Comparison of ENCODE assay signal across 8 cellular contexts in the genomic region with DNA sequence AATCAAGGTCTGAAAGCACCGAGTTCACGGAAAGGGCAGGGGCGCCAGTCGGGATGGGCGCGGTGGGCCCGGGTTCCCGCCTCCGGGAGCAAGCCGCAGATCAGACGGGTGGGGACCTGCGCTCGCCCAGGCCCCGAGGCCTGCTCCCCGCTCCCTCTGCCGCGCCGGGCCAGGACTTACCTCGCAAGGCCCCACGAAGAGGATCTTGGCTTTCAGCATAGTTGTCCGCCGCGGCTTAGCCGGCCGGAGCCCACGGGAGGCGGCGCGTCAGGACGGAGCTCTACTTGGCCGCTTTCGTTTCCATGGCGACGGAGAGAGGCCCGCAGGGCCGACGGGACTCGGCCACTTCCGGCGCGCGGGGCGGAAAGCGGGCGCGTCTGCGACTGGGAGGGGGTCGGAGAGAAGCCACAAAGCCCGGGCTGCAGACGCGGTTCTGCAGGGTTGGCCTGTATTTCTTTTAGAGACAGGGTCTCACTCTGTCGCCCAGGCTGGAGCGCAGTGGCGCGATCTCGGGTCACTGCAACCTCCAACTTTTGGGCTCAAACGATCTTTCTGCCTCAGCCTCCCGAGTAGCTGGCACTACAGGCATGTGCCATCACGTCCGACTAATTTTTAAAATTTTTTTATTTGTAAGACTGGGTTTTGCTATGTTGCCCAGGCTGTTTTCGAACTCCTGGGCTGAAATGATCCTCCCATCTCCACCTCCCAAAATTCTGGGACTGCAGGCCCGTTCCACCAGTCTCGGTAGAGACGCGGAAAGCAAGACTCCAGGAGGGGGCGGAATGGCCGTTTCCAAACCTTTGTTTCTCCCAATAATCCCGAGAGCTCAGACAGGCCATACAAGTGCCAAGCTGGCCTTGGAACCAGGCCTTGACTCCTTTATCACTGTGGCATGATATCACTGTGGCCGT. TPM values are rescaled to one million over a fixed set of nuclear protein-coding genes. Genes with fewer than 3 reads are reported as not detected.
DNase-seq lines count a peak whose midpoint lies in the region; ATAC-seq, FAIRE-seq and TF ChIP-seq lines count a peak whose summit lies in the region.

Gene IFT22 (minus strand): TSS at position 322 of the 911 bp plus-strand sequence. CDS start 103 bp downstream, at position 219.

- DNase-seq in D721Med (ENCODE audit: insufficient read length, low spot score) = peak; percentile 93
- DNase-seq in HuH-7.5 (ENCODE audit: low spot score) = peak; percentile 89
- DNase-seq in activated T-cell treated with anti-CD3 and anti-CD28 coated beads for 4 hours = peak; percentile 70
- DNase-seq in epithelial cell of prostate (ENCODE audit: low read depth, low spot score) = no peak
- peak; percentile 93 for DNase-seq in mucosa of gallbladder (ENCODE audit: low spot score)
- peak; percentile 83 for DNase-seq in stimulated activated CD8-positive, alpha-beta memory T cell treated with anti-CD3 and anti-CD28 coated beads, Interleukin-4, amount 100 ng/mL, for 24 hours (ENCODE audit: low read depth)

- H3K4me1 ChIP-seq in OCI-LY1 (ENCODE audit: insufficient read depth, low read length, severe bottlenecking) = peaks cover 15% of the 10 kb centered on the region

- no peaks in the 10 kb centered on the region for H3F3A ChIP-seq in OCI-LY1 (ENCODE audit: insufficient read depth, low read length)

- H3K79me2 ChIP-seq in OCI-LY1 (ENCODE audit: insufficient read depth, low read length) = no peaks in the 10 kb centered on the region

- H3K36me3 ChIP-seq in OCI-LY1 (ENCODE audit: insufficient read depth, low read length) = no peaks in the 10 kb centered on the region

- peak within 1 kb of the TSS; percentile 77 for H3K9ac ChIP-seq in OCI-LY1 (ENCODE audit: low read length)

- peak within 1 kb of the TSS; percentile 73 for H3K4me3 ChIP-seq in OCI-LY1 (ENCODE audit: low read depth, low read length, poor library complexity, severe bottlenecking)

- no peaks in the 10 kb centered on the region for H4K20me1 ChIP-seq in OCI-LY1 (ENCODE audit: insufficient read depth, low read length)

- H3K27me3 ChIP-seq in OCI-LY1 (ENCODE audit: insufficient read depth, low read length) = no peaks in the 10 kb centered on the region

- peak; percentile 96 for ATAC-seq in GM21447 (IDR thresholded peaks at IDR 0.05; ENCODE audit: unreplicated experiment)

- H3K27ac ChIP-seq in OCI-LY1 (ENCODE audit: low read depth, low read length, poor library complexity, severe bottlenecking) (no peak within 1 kb of the TSS), epithelial cell of prostate (peak within 1 kb of the TSS; percentile 22)

- no peaks in the 10 kb centered on the region for H3K9me3 ChIP-seq in OCI-LY1 (ENCODE audit: low read length)

- no peaks in the 10 kb centered on the region for H3K9me2 ChIP-seq in OCI-LY1 (ENCODE audit: low read depth, low read length)

- FAIRE-seq in D721Med (lab: Jason Lieb, UNC) = no peak

- H2AFZ ChIP-seq in OCI-LY1 (ENCODE audit: low read length) = peak within 1 kb of the TSS; percentile 72

- TF ChIP-seq CTCF in D721Med (IDR thresholded peaks at IDR 0.05; ENCODE audit: insufficient read depth, missing control alignments) (peak; percentile 38), OCI-LY1 (IDR thresholded peaks at IDR 0.05; ENCODE audit: low read length) (peak; percentile 21; the same call in 1 of the 2 replicates)

- peak within 1 kb of the TSS; percentile 90 for H3K4me2 ChIP-seq in OCI-LY1 (ENCODE audit: low read length)

RNA-seq across cellular contexts. Expression of gene IFT22, which starts in this region (rescaled TPM):
- total RNA-seq in mucosa of gallbladder = 36.5 TPM
